Comparison of ENCODE assay signal across 8 cellular contexts in the genomic region with DNA sequence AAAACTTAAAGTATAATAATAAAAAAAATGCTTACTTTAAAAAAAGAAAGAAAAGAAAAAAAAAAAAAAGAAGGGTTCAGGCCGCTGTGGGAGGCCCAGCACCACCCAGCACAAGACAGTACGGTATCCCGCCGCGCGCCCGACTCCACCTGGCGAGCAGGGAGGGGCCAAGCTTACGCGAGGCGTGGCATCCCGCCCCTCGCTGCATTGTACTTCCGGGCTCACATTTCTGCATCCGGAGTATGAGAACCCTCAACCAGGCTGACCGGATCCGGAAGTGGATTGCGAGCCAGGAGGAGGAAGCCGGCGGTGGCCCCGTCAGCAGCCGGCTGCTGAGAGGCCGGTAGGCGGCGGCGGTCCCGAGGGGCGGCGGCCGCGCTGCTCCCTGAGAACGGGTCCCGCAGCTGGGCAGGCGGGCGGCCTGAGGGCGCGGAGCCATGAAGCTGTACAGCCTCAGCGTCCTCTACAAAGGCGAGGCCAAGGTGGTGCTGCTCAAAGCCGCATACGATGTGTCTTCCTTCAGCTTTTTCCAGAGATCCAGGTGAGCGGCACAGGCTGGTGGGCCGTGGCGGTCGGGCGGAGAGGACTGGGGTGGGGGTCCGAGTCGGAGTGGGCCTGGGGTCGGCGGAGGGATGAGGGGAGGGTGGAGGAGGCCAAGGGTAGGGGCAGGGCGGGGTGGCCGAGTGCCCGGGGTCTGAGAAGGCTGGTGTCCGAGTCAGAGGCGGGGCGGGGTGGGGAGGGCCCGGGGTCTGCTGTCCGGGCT. TPM values are rescaled to one million over a fixed set of nuclear protein-coding genes. Genes with fewer than 3 reads are reported as not detected.
DNase-seq lines count a peak whose midpoint lies in the region; ATAC-seq, FAIRE-seq and TF ChIP-seq lines count a peak whose summit lies in the region.

A gene (plus strand): TSS at position 280 of the 763 bp plus-strand sequence. CDS start 158 bp downstream, at position 438.

- peaks cover 23% of the 10 kb centered on the region for H3K36me3 ChIP-seq in WERI-Rb-1
- peaks cover 6% of the 10 kb centered on the region for H3K36me3 ChIP-seq in bronchial epithelial cell (ENCODE audit: control insufficient read depth, insufficient read depth, low read length)
- H3K36me3 ChIP-seq in smooth muscle cell (ENCODE audit: low read depth), result peaks cover 9% of the 10 kb centered on the region

- H3K4me2 ChIP-seq in smooth muscle cell, result peak within 1 kb of the TSS; percentile 96

- peaks cover 44% of the 10 kb centered on the region for H3K79me2 ChIP-seq in smooth muscle cell (ENCODE audit: low read depth)

- H3K27me3 ChIP-seq in WERI-Rb-1 (ENCODE audit: insufficient read depth, low read depth, severe bottlenecking), result no peaks in the 10 kb centered on the region
- H3K27me3 ChIP-seq in bronchial epithelial cell (ENCODE audit: control insufficient read depth, insufficient read depth, low read length), result no peaks in the 10 kb centered on the region
- H3K27me3 ChIP-seq in smooth muscle cell (ENCODE audit: low read depth), result no peaks in the 10 kb centered on the region

- no peaks in the 10 kb centered on the region for H3F3A ChIP-seq in smooth muscle cell (ENCODE audit: low read depth)

- peak; percentile 99 for ATAC-seq in GM18873 (IDR thresholded peaks at IDR 0.05; ENCODE audit: low FRiP score, unreplicated experiment)
- ATAC-seq in HG03139 (IDR thresholded peaks at IDR 0.05; ENCODE audit: unreplicated experiment), result peak; percentile 99

- H4K20me1 ChIP-seq in smooth muscle cell (ENCODE audit: low read depth), result peaks cover 46% of the 10 kb centered on the region

- WGBS in smooth muscle cell (ENCODE audit: low lambda C conversion rate), result under 1% methylated on average over 50 of the region's 58 CpGs

- no peaks in the 10 kb centered on the region for H3K4me1 ChIP-seq in smooth muscle cell (ENCODE audit: low read depth)

- peak within 1 kb of the TSS; percentile 76 for H3K27ac ChIP-seq in WERI-Rb-1
- peak within 1 kb of the TSS; percentile 64 for H3K27ac ChIP-seq in smooth muscle cell (ENCODE audit: low read depth)

- no peak for FAIRE-seq in bronchial epithelial cell (lab: Jason Lieb, UNC)

- H3K9ac ChIP-seq in smooth muscle cell (ENCODE audit: low read depth), result peak within 1 kb of the TSS; percentile 92

- DNase-seq in AG08395 (ENCODE audit: low spot score) (peak; percentile 99), NCI-H2196 treated with DMSO at 0.1 percent for 48 hours (lab: John Stamatoyannopoulos, UW; ENCODE audit: unreplicated experiment) (peak; percentile 90), WERI-Rb-1 (peak; percentile 96), bronchial epithelial cell (ENCODE audit: low read depth) (peak; percentile 94), iPS-NIHi7 (ENCODE audit: extremely low spot score) (peak; percentile 99), smooth muscle cell (lab: John Stamatoyannopoulos, UW; ENCODE audit: unreplicated experiment) (peak; percentile 38)

- H3K4me3 ChIP-seq in WERI-Rb-1 (ENCODE audit: low read depth, low read length) (peak within 1 kb of the TSS; percentile 71), bronchial epithelial cell (ENCODE audit: low read depth, low read length) (peak within 1 kb of the TSS; percentile 99), smooth muscle cell (peak within 1 kb of the TSS; percentile 92)

- H3K9me3 ChIP-seq in WERI-Rb-1 (ENCODE audit: severe bottlenecking) (no peaks in the 10 kb centered on the region), smooth muscle cell (replicated peaks; ENCODE audit: low read depth) (no peaks in the 10 kb centered on the region)

- TF ChIP-seq CTCF in WERI-Rb-1 (IDR thresholded peaks at IDR 0.05; ENCODE audit: low read depth, low read length) (peak; percentile 34; the same call in 1 of the 2 replicates), bronchial epithelial cell (IDR thresholded peaks at IDR 0.05; ENCODE audit: insufficient read depth, low read length, severe bottlenecking) (peak; percentile 70), smooth muscle cell (IDR thresholded peaks at IDR 0.05; ENCODE audit: borderline replicate concordance, insufficient read depth, poor library complexity, severe bottlenecking) (peak; percentile 49)

- peak within 1 kb of the TSS; percentile 8 for H2AFZ ChIP-seq in smooth muscle cell (ENCODE audit: low read depth)

RNA-seq across cellular contexts. Expression of the gene that starts here (rescaled TPM):
- total RNA-seq in bronchial epithelial cell (74.5 and 109 TPM in 2 replicates), smooth muscle cell (64.2 and 95.9 TPM in 2 replicates)
- polyA plus RNA-seq in smooth muscle cell, result 86.5 and 87.4 TPM in 2 replicates

Comparison
In these comparisons a context has a peak if more than half of its experiments do, and no peak if none do; other contexts are left out.
1. Peak in every context shown above with its lines: DNase-seq, ATAC-seq, H3K4me3 ChIP-seq and H3K27ac ChIP-seq.
2. DNase-seq: peak in every context shown above with its lines; median percentile 99 in AG08395; 99 in iPS-NIHi7; 96 in WERI-Rb-1; 94 in bronchial epithelial cell; 90 in NCI-H2196 treated with DMSO at 0.1 percent for 48 hours; 38 in smooth muscle cell.